Comparison of ENCODE assay signal across 8 cellular contexts in the genomic region with DNA sequence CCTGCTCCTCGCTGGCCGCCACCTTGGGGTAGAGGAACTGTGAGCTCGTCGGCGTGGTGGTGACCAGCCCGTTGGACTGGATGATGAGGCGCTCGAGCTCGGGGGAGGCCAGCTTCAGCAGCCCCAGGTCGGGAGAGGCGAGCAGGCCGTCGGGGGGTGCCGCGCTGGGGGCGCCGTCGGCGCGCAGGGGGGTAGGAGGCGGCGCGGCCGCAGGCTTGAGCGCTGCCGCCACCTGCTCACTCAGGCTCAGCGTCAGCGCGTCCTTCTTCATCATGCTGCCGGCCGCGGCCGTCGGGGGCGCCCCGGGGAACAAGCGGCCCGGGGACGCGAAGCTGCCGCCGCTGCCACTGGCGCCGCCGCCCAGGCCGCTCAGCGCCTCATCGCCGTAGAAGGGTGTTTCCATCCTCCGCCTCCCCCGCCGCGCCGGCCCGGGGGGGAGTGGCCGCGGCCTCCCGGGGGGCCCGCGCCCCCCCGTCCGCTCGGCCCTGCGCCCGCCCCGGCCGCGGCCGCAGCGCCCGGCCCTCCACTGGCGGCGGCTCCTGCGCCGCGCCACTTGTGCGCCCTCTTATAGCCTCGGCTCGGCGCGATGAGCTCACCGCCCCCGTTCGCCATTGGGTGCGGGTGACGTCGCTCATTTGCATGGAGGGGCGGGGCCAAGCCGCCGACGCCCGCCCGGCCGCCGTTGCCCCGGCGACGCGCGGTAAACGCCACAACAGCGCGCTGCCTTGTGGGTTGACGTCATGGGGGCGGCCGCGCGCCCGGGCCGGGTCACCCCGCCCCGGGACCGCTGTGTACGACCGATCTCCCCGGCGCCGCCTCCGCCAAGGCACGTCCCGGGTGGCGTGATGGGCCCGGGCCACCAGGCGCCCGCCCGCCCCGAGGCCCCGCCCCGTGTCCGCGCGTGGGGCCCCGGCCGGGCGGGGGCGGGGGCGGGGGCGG. TPM values are rescaled to one million over a fixed set of nuclear protein-coding genes. Genes with fewer than 3 reads are reported as not detected.
DNase-seq lines count a peak whose midpoint lies in the region; ATAC-seq and TF ChIP-seq lines count a peak whose summit lies in the region.

Gene JUND, minus strand, starts transcription at position 541 of the 939 bp plus-strand sequence. Its CDS starts 138 bp downstream, at position 403.

- 0 out of 2 replicates have a peak, but pooled peaks have one; percentile 9 for TF ChIP-seq CTCF in GM12875 (IDR thresholded peaks at IDR 0.05; ENCODE audit: borderline replicate concordance, insufficient read depth, low read depth, low read length)
- TF ChIP-seq CTCF in parathyroid adenoma (IDR thresholded peaks at IDR 0.05): peak; percentile 14
- TF ChIP-seq CTCF in tibial artery (IDR thresholded peaks at IDR 0.05): peak in 1 of 2 experiments; percentile 5

- H3K4me1 ChIP-seq in parathyroid adenoma (peaks cover 26% of the 10 kb centered on the region), tibial artery (peaks cover 0 to 59% (median 34%) of the 10 kb centered on the region in 4 donors)

- H3K4me3 ChIP-seq in GM12875 (ENCODE audit: low read depth, low read length) (peak within 1 kb of the TSS; percentile 99), parathyroid adenoma (ENCODE audit: low read depth, low read length) (peak within 1 kb of the TSS; percentile 100), tibial artery (peak within 1 kb of the TSS; percentile 65 to 99)

- H3K36me3 Mint-ChIP-seq in activated naive CD8-positive, alpha-beta T cell treated with anti-CD3 and anti-CD28 coated beads, Interleukin-2, amount 50 U/mL, for 24 hours (ENCODE audit: low read depth): peaks cover 38% of the 10 kb centered on the region

- H3K27me3 ChIP-seq in parathyroid adenoma (ENCODE audit: control insufficient read depth, insufficient read depth, low read length): no peaks in the 10 kb centered on the region
- H3K27me3 ChIP-seq in tibial artery: no peaks in the 10 kb centered on the region

- H3K27me3 Mint-ChIP-seq in activated naive CD8-positive, alpha-beta T cell treated with anti-CD3 and anti-CD28 coated beads, Interleukin-2, amount 50 U/mL, for 24 hours: peaks cover 5% of the 10 kb centered on the region

- H3K9me3 ChIP-seq in parathyroid adenoma (ENCODE audit: control insufficient read depth, low read length): no peaks in the 10 kb centered on the region
- no peaks in the 10 kb centered on the region for H3K9me3 ChIP-seq in tibial artery

- intact Hi-C loops in Right ventricle myocardium superior (cut with DNase I) (loop anchor here (1.0 kb wide), 1 partner anchor 42 kb away; the partner anchor contains the start of gene LSM4), tibial artery (cut with DNase I; ENCODE audit: low total_unique reads) (no loop called here)

- H3K9me3 Mint-ChIP-seq in activated naive CD8-positive, alpha-beta T cell treated with anti-CD3 and anti-CD28 coated beads, Interleukin-2, amount 50 U/mL, for 24 hours: no peaks in the 10 kb centered on the region

- peak within 1 kb of the TSS; percentile 100 for H3K9ac ChIP-seq in parathyroid adenoma

- ATAC-seq in HG02759 (IDR thresholded peaks at IDR 0.05; ENCODE audit: unreplicated experiment) (peak; percentile 70), Right ventricle myocardium superior (ENCODE audit: poor library complexity) (peak; percentile 84)
- peak; percentile 74 for ATAC-seq in activated naive CD8-positive, alpha-beta T cell treated with anti-CD3 and anti-CD28 coated beads, Interleukin-2, amount 50 U/mL, for 24 hours

- peak within 1 kb of the TSS; percentile 96 for H3K27ac Mint-ChIP-seq in activated naive CD8-positive, alpha-beta T cell treated with anti-CD3 and anti-CD28 coated beads, Interleukin-2, amount 50 U/mL, for 24 hours

- H3K27ac ChIP-seq in parathyroid adenoma: peak within 1 kb of the TSS; percentile 100
- H3K27ac ChIP-seq in tibial artery: peak within 1 kb of the TSS; percentile 100

- H3K4me3 Mint-ChIP-seq in activated naive CD8-positive, alpha-beta T cell treated with anti-CD3 and anti-CD28 coated beads, Interleukin-2, amount 50 U/mL, for 24 hours: peak within 1 kb of the TSS; percentile 98

- peak within 1 kb of the TSS; percentile 93 for H3K4me2 ChIP-seq in parathyroid adenoma (ENCODE audit: low read length)

- H3K4me1 Mint-ChIP-seq in activated naive CD8-positive, alpha-beta T cell treated with anti-CD3 and anti-CD28 coated beads, Interleukin-2, amount 50 U/mL, for 24 hours: peaks cover 62% of the 10 kb centered on the region

- peak within 1 kb of the TSS; percentile 68 for H2AFZ ChIP-seq in parathyroid adenoma

- peak; percentile 92 to 98 (median 97) for DNase-seq in NCI-H1417 (lab: John Stamatoyannopoulos, UW)
- DNase-seq in SW480 (ENCODE audit: low spot score): peak; percentile 97
- peak; percentile 98 for DNase-seq in activated naive CD8-positive, alpha-beta T cell treated with anti-CD3 and anti-CD28 coated beads, Interleukin-2, amount 50 U/mL, for 24 hours
- peak; percentile 99 for DNase-seq in Right ventricle myocardium superior
- DNase-seq in tibial artery: peak; percentile 97 to 99

- peaks cover 4% of the 10 kb centered on the region for H3K36me3 ChIP-seq in parathyroid adenoma (ENCODE audit: control insufficient read depth, insufficient read depth, low read length)
- H3K36me3 ChIP-seq in tibial artery: peaks cover 16 to 24% (median 21%) of the 10 kb centered on the region in 3 donors

- peaks cover 9% of the 10 kb centered on the region for H3K79me2 ChIP-seq in parathyroid adenoma

RNA-seq across cellular contexts. Expression of gene JUND, which starts in this region (rescaled TPM):
- 107 TPM for total RNA-seq in Right ventricle myocardium superior

Comparison
In these comparisons a context has a peak if more than half of its experiments do, and no peak if none do; other contexts are left out.
1. Peak in every context shown above with its lines: DNase-seq, ATAC-seq, H3K4me3 ChIP-seq and H3K27ac ChIP-seq.